In the genomic region with DNA sequence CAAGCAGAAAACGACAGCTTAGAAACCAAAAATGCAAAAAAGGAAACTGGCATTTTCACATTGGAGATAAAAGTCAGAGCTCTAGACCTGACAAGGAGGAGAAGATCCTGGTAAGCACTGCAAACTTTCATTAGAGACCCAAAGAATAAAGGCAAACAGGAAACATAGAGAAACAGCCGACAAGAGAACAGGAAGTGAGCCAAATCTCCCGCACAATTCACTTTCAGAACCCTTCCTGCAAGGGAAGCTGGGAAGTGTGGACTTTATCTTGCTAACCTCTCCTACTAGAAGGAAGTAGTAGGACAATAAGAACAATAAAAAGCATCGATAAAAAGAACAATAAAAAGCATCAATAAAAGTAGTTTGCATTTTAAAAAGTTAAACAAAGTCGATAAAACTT, we compare ENCODE assay signal across 1 cellular context.
TF ChIP-seq lines count a peak whose summit lies in the region.

No MANE protein-coding gene starts in this region.

TF ChIP-seq in GM12878, 131 proteins besides CTCF, POLR2A, EP300 and RAD21 (continued from another document):
- TF ChIP-seq IKZF2 (IDR thresholded peaks at IDR 0.05) = peak; percentile 37 to 43; a peak in 3 of 4 replicates
- TF ChIP-seq ZNF384 (IDR thresholded peaks at IDR 0.05; ENCODE audit: borderline replicate concordance, low read depth, low read length) = no peak
